In the genomic region with DNA sequence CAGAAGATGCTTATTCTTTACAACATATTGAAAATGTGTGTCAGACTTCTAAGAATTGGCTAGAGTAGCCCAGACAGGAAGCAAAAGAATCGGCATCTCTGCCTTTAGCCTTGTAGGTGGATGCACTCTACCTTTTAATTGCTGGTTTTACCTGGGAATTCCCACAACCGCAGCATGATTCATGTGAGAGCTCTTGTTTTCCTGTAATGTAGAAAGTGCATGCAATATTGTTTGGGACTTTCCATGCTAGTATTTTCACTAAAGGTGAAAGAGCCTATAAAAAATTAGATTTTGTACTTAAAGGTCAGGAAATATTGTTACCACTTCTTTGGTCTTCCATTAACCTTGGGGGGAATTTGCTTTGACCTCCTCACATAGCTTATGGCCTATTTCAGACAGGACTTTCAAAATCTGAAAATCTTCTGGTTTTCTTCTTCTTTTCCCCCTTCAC, we compare ENCODE assay signal across 1 cellular context.
TF ChIP-seq lines count a peak whose summit lies in the region.

No MANE protein-coding gene starts in this region.

TF ChIP-seq in GM12878, 131 proteins besides CTCF, POLR2A, EP300 and RAD21 (continued from another document):
- TF ChIP-seq YY1 (IDR thresholded peaks at IDR 0.05; ENCODE audit: low read depth, low read length): no peak
- peak; percentile 92; the same call in 1 of the 2 replicates for TF ChIP-seq STAT3 (IDR thresholded peaks at IDR 0.05; ENCODE audit: low read depth, low read length)
- no peak for TF ChIP-seq FOXK2 (IDR thresholded peaks at IDR 0.05)
TF ChIP-seq in GM12878: peak in this region for 46.
